Comparison of ENCODE assay signal across 22 cellular contexts in genomic region chr20:32241807-32242206, GRCh38.
"Had no signal": no experiment of that assay in that cellular context is flagged by ENCODE, and none has a peak within 500 bp of the region (broad histone marks: within the 10 kb centered on the region; RNA-seq: fewer than 3 reads in every experiment).

No MANE protein-coding gene starts in this region.

- DNase-seq: dorsolateral prefrontal cortex; effector CD8-positive, alpha-beta T cell; foreskin melanocyte; head of caudate nucleus; kidney glomerular epithelial cell; mesendoderm; naive B cell; occipital lobe; pancreas; right cardiac atrium; stimulated activated CD4-positive, alpha-beta T cell treated with anti-CD3 and anti-CD28 coated beads, Interleukin-4, amount 100 ng/mL, for 1 hour; stimulated activated CD8-positive, alpha-beta memory T cell treated with anti-CD3 and anti-CD28 coated beads, Interleukin-4, amount 100 ng/mL, for 48 hours; testis; upper lobe of right lung had no signal

- H3K27ac Mint-ChIP-seq: naive B cell; nephron; progenitor cell of endocrine pancreas; stimulated activated memory B cell treated with anti-CD40 and anti-IgM and Interleukin-4, amounts not matched to agents 10 μg/mL and 1 μg/mL and 100 μg/mL, for 72 hours; stimulated activated naive CD8-positive, alpha-beta T cell treated with anti-CD3 and anti-CD28 coated beads, Interleukin-15, Interleukin-2, amounts not matched to agents 100 ng/mL and 50 ng/mL, for 24 hours had no signal

- H3K4me3 ChIP-seq: dorsolateral prefrontal cortex, hepatocyte, pancreas, smooth muscle cell, testis, tibial nerve, upper lobe of right lung, vagina had no signal

- H3K9me3 Mint-ChIP-seq: naive B cell; nephron; stimulated activated memory B cell treated with anti-CD40 and anti-IgM and Interleukin-4, amounts not matched to agents 10 μg/mL and 1 μg/mL and 100 μg/mL, for 72 hours; stimulated activated naive CD8-positive, alpha-beta T cell treated with anti-CD3 and anti-CD28 coated beads, Interleukin-15, Interleukin-2, amounts not matched to agents 100 ng/mL and 50 ng/mL, for 24 hours had no signal

- H3K4me1 Mint-ChIP-seq: nephron had no signal

- ATAC-seq: pancreas; right cardiac atrium; stimulated activated memory B cell treated with anti-CD40 and anti-IgM and Interleukin-4, amounts not matched to agents 10 μg/mL and 1 μg/mL and 100 μg/mL, for 72 hours; upper lobe of right lung had no signal

- H3K36me3 Mint-ChIP-seq: naive B cell had no signal

- H3K27me3 Mint-ChIP-seq: naive B cell; progenitor cell of endocrine pancreas; stimulated activated memory B cell treated with anti-CD40 and anti-IgM and Interleukin-4, amounts not matched to agents 10 μg/mL and 1 μg/mL and 100 μg/mL, for 72 hours; stimulated activated naive CD8-positive, alpha-beta T cell treated with anti-CD3 and anti-CD28 coated beads, Interleukin-15, Interleukin-2, amounts not matched to agents 100 ng/mL and 50 ng/mL, for 24 hours had no signal

- H3K4me3 Mint-ChIP-seq: naive B cell; nephron; stimulated activated memory B cell treated with anti-CD40 and anti-IgM and Interleukin-4, amounts not matched to agents 10 μg/mL and 1 μg/mL and 100 μg/mL, for 72 hours; stimulated activated naive CD8-positive, alpha-beta T cell treated with anti-CD3 and anti-CD28 coated beads, Interleukin-15, Interleukin-2, amounts not matched to agents 100 ng/mL and 50 ng/mL, for 24 hours had no signal
